8 cellular contexts compared by ENCODE assay signal in the genomic region with DNA sequence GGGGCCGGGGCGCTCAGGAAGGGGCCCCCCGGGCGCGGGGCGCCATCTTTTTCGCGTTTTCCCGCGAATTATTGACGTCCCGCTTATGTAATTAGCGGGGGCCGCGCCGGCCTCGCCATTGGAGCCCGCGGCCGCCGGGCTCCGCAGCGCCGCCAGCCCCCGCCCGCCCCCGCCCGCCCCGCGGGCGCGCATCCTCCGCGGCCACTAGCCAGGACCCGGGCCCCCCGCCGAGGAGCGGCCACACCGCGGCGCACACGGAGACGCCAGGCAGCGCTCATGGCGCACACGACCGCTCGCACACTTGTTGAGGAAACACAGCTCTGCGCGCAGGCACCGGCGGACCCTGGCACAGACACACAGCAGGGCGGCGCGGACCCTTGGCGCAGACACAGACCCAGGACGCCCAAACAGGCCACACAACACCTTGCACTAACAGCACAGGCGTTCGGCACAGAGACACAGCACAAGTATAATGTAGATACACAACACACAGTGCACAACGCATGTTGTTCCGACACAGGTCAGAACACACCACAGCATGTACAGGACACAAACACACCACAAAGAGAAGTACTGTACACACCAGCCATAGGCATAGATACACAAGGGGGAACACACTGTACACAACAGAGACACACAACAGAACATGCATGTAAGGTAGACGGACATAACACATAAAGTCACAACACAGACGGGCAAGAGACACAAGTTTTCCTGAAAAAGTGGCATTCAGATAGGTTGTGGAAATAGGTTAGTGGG. TPM values are rescaled to one million over a fixed set of nuclear protein-coding genes. Genes with fewer than 3 reads are reported as not detected.
DNase-seq lines count a peak whose midpoint lies in the region; ATAC-seq and TF ChIP-seq lines count a peak whose summit lies in the region.

No MANE protein-coding gene starts in this region.

- peak overlapping the region in 1 of 3 experiments; percentile 95; a peak in 2 of 7 replicates for H3K27ac Mint-ChIP-seq in H9

- H3K27me3 ChIP-seq in H9 (ENCODE audit: insufficient read depth, low read length), result peaks cover 2% of the 10 kb centered on the region; the same call in 1 of the 2 replicates
- H3K27me3 ChIP-seq in MM.1S (replicated peaks; ENCODE audit: insufficient read depth, low read length), result no peaks in the 10 kb centered on the region
- no peaks in the 10 kb centered on the region for H3K27me3 ChIP-seq in right cardiac atrium (ENCODE audit: control insufficient read depth, insufficient read depth)
- no peaks in the 10 kb centered on the region for H3K27me3 ChIP-seq in prostate gland (replicated peaks; ENCODE audit: insufficient read depth)

- WGBS in H9 (ENCODE audit: extremely low coverage, insufficient read length, low lambda C conversion rate), result no CpG with 5 or more reads among the region's 63 CpGs
- WGBS in right cardiac atrium, result 2% methylated on average over 63 of the region's 63 CpGs
- 2% methylated on average over 44 of the region's 63 CpGs for WGBS in prostate gland

- H3K27me3 Mint-ChIP-seq in H9 (ENCODE audit: low read depth), result peaks cover 8% of the 10 kb centered on the region

- ATAC-seq in SK-N-SH treated with all-trans-retinoic acid at 6 μM for 48 hours (peak; percentile 45), right cardiac atrium (peak; percentile 36 to 49)

- H3K4me1 ChIP-seq in H9 (ENCODE audit: insufficient read depth, low read length), result peaks cover 8% of the 10 kb centered on the region
- peaks cover 59% of the 10 kb centered on the region for H3K4me1 ChIP-seq in MM.1S (ENCODE audit: low read length)
- H3K4me1 ChIP-seq in right cardiac atrium (ENCODE audit: control insufficient read depth, insufficient read depth, low read length), result peaks cover 3% of the 10 kb centered on the region
- H3K4me1 ChIP-seq in prostate gland (replicated peaks), result no peaks in the 10 kb centered on the region

- peaks cover 61% of the 10 kb centered on the region for H3F3A ChIP-seq in MM.1S (ENCODE audit: insufficient read depth, low read length)

- H3K23me2 ChIP-seq in H9 (ENCODE audit: insufficient read length, low read depth, low read length, poor library complexity, severe bottlenecking), result peaks cover 5% of the 10 kb centered on the region

- intact Hi-C loops in right cardiac atrium (cut with DNase I), result loop anchor here in 1 of 4 donors (5.0 kb wide), 1 partner anchor 60 kb away; no protein-coding TSS in a partner anchor
- intact Hi-C loops in prostate gland (cut with DNase I), result loop anchor here (2.0 to 10.0 kb wide), 3 partner anchors 59 to 195 kb away; partner anchors contain the start of gene CNTRL

- H3K18ac ChIP-seq in H9 (ENCODE audit: insufficient read length, low read depth, low read length), result peak overlapping the region; percentile 2

- no peak overlapping the region for H2BK5ac ChIP-seq in H9 (ENCODE audit: insufficient read length, low read length)

- TF ChIP-seq POLR2A in prostate gland (IDR thresholded peaks at IDR 0.05), result peak; percentile 13

- H3K4ac ChIP-seq in H9 (ENCODE audit: low read depth, low read length), result no peak overlapping the region

- H3K4me2 ChIP-seq in H9 (ENCODE audit: insufficient read depth, insufficient read length, low read length) (peak overlapping the region; percentile 50), MM.1S (ENCODE audit: low read depth, low read length) (peak overlapping the region; percentile 93)

- no peak overlapping the region for H2BK15ac ChIP-seq in H9 (ENCODE audit: low read depth, low read length)

- no peak overlapping the region for H2AFZ ChIP-seq in H9 (ENCODE audit: low read length)
- H2AFZ ChIP-seq in MM.1S (ENCODE audit: low read length), result peak overlapping the region; percentile 55; the same call in 1 of the 2 replicates

- DNase-seq in GM03348 (ENCODE audit: low spot score) (peak; percentile 88), H9 (peak; percentile 53), MM.1S (peak; percentile 83), right cardiac atrium (peak; percentile 73 to 89 (median 87)), prostate gland (ENCODE audit: low spot score) (peak; percentile 32), NCI-H2107 (lab: John Stamatoyannopoulos, UW) (no peak)

- H3K36me3 ChIP-seq in MM.1S (replicated peaks; ENCODE audit: insufficient read depth, low read length), result 0 out of 2 replicates have a peak, but pooled peaks cover 3% of the 10 kb centered on the region
- H3K36me3 ChIP-seq in prostate gland, result no peaks in the 10 kb centered on the region

- no peaks in the 10 kb centered on the region for H3K9me3 ChIP-seq in H9 (ENCODE audit: control insufficient read depth, low read depth, low read length)
- no peaks in the 10 kb centered on the region for H3K9me3 ChIP-seq in MM.1S (replicated peaks; ENCODE audit: insufficient read depth, low read length)
- H3K9me3 ChIP-seq in right cardiac atrium (ENCODE audit: control insufficient read depth, low read length), result no peaks in the 10 kb centered on the region
- no peaks in the 10 kb centered on the region for H3K9me3 ChIP-seq in prostate gland

- no peak for TF ChIP-seq CTCF in H9 (conservative IDR thresholded peaks at IDR 0.05)
- peak; percentile 22; the same call in 1 of the 2 replicates for TF ChIP-seq CTCF in MM.1S (IDR thresholded peaks at IDR 0.05; ENCODE audit: low read length)
- TF ChIP-seq CTCF in prostate gland (IDR thresholded peaks at IDR 0.05), result peak in 1 of 4 experiments; percentile 19

- H3K79me2 ChIP-seq in H9 (ENCODE audit: insufficient read depth, low read length) (no peaks in the 10 kb centered on the region), MM.1S (ENCODE audit: low read length) (peaks cover 33% of the 10 kb centered on the region)

- peak overlapping the region; percentile 3 for H3K14ac ChIP-seq in H9 (ENCODE audit: insufficient read depth, low read length)

- no peaks in the 10 kb centered on the region for H3K79me1 ChIP-seq in H9 (ENCODE audit: insufficient read depth, low read depth, low read length, poor library complexity, severe bottlenecking)

- no peak overlapping the region for H3K9ac ChIP-seq in H9 (ENCODE audit: extremely low read depth, insufficient read length, low read length)
- H3K9ac ChIP-seq in MM.1S (ENCODE audit: low read length), result peak overlapping the region; percentile 98

- H2BK120ac ChIP-seq in H9 (ENCODE audit: low read depth, low read length, poor library complexity, severe bottlenecking), result no peak overlapping the region

- H3K23ac ChIP-seq in H9 (ENCODE audit: insufficient read length, low read depth, low read length), result no peak overlapping the region

- no peak overlapping the region for H3T11ph ChIP-seq in H9 (ENCODE audit: low read length)

- peaks cover 0 to 20% (median 9%) of the 10 kb centered on the region in 3 experiments; a peak in 4 of 7 replicates for H3K36me3 Mint-ChIP-seq in H9 (ENCODE audit: insufficient read depth in 1 of 3, low read depth in 3 of 3)

- H3K4me1 Mint-ChIP-seq in H9, result peaks cover 54 to 55% of the 10 kb centered on the region in 2 experiments

- no peaks in the 10 kb centered on the region for H3K9me2 ChIP-seq in MM.1S (replicated peaks; ENCODE audit: insufficient read depth, low read length)

- H4K20me1 ChIP-seq in H9 (ENCODE audit: control insufficient read depth, insufficient read depth, insufficient read length) (no peaks in the 10 kb centered on the region), MM.1S (ENCODE audit: insufficient read depth, low read length) (no peaks in the 10 kb centered on the region)

- no peak overlapping the region for H4K91ac ChIP-seq in H9 (ENCODE audit: insufficient read length, low read depth, low read length)

- peak overlapping the region; percentile 80 to 85 for H3K4me3 Mint-ChIP-seq in H9

- no peak overlapping the region for H3K27ac ChIP-seq in H9 (ENCODE audit: insufficient read length, low read depth, low read length)
- H3K27ac ChIP-seq in MM.1S (ENCODE audit: low read length), result peak overlapping the region; percentile 99
- H3K27ac ChIP-seq in angular gyrus (ENCODE audit: low read depth, low read length), result peak overlapping the region; percentile 95
- H3K27ac ChIP-seq in right cardiac atrium (ENCODE audit: low read length), result peak overlapping the region; percentile 57
- peak overlapping the region; percentile 91 to 92 for H3K27ac ChIP-seq in prostate gland

- no peak overlapping the region for H2BK20ac ChIP-seq in H9 (ENCODE audit: low read depth, low read length, poor library complexity, severe bottlenecking)

- H2AK5ac ChIP-seq in H9 (ENCODE audit: insufficient read length, low read length), result no peak overlapping the region

- H3K4me3 ChIP-seq in MM.1S (ENCODE audit: low read length) (peak overlapping the region; percentile 85), right cardiac atrium (ENCODE audit: low read length) (peak overlapping the region; percentile 94), prostate gland (peak overlapping the region; percentile 52 to 63)

- H3K56ac ChIP-seq in H9 (ENCODE audit: insufficient read length, low read depth, low read length), result no peak overlapping the region

- no peak overlapping the region for H4K8ac ChIP-seq in H9 (replicated peaks; ENCODE audit: insufficient read length, low read depth, low read length)

- H4K5ac ChIP-seq in H9 (ENCODE audit: insufficient read length, low read depth, low read length), result no peak overlapping the region

- no peak overlapping the region for H2BK12ac ChIP-seq in H9 (ENCODE audit: insufficient read length, low read depth, low read length)

- no peaks in the 10 kb centered on the region for H3K9me3 Mint-ChIP-seq in H9

TF ChIP-seq in SK-N-SH treated with all-trans-retinoic acid at 6 μM for 48 hours, 23 proteins besides CTCF, POLR2A, EP300 and RAD21:
- no peak for TF ChIP-seq ZNF70 (CRISPR knock-in tag; IDR thresholded peaks at IDR 0.05)
- TF ChIP-seq PPARA (CRISPR knock-in tag; IDR thresholded peaks at IDR 0.05; ENCODE audit: borderline replicate concordance), result 0 out of 2 replicates have a peak, but pooled peaks have one; percentile 40
TF ChIP-seq in SK-N-SH treated with all-trans-retinoic acid at 6 μM for 48 hours: peak in this region for 1.

RNA-seq across cellular contexts. Expression of gene PHF19, which starts 0.5 kb away (rescaled TPM):
- 66.7 and 66.8 TPM in 2 replicates for total RNA-seq in H9 (2021)
- 10 to 100 TPM; 16.0 to 21.3 (median 19.7) TPM for total RNA-seq in right cardiac atrium
- 16.2 TPM for polyA plus RNA-seq in right cardiac atrium
- 10 to 100 TPM; 19.9 to 37.6 TPM for total RNA-seq in prostate gland

RNA-seq across cellular contexts. Expression of gene PSMD5, which starts 34.7 kb away (rescaled TPM):
- total RNA-seq in H9 (2021), result 64.9 and 68.9 TPM in 2 replicates
- 10 to 100 TPM; 16.6 to 26.0 (median 22.7) TPM for total RNA-seq in right cardiac atrium
- polyA plus RNA-seq in right cardiac atrium, result 8.7 TPM
- 10 to 100 TPM; 30.0 to 36.3 TPM for total RNA-seq in prostate gland

RNA-seq across cellular contexts. Expression of gene TRAF1, which starts 49.1 kb away (rescaled TPM):
- 1.4 and 1.5 TPM in 2 replicates for total RNA-seq in H9 (2021)
- 1 to 10 TPM; 4.1 to 6.1 (median 5.1) TPM for total RNA-seq in right cardiac atrium
- polyA plus RNA-seq in right cardiac atrium, result 3.9 TPM
- total RNA-seq in prostate gland, result 1 to 10 TPM; 3.1 to 6.9 TPM
